ENCODE assay signal across 14 cellular contexts in genomic region chr12:122104844-122105243, GRCh38. TPM values are rescaled to one million over a fixed set of nuclear protein-coding genes. Genes with fewer than 3 reads are reported as not detected.
DNase-seq lines count a peak whose midpoint lies in the region; ATAC-seq and TF ChIP-seq lines count a peak whose summit lies in the region.
"Had no signal": no experiment of that assay in that cellular context is flagged by ENCODE, and none has a peak within 500 bp of the region (broad histone marks: within the 10 kb centered on the region; RNA-seq: fewer than 3 reads in every experiment).

No MANE protein-coding gene starts in this region.

- H3K9me3 Mint-ChIP-seq in activated CD8-positive, alpha-beta memory T cell treated with anti-CD3 and anti-CD28 coated beads, Interleukin-2, amount 10 ng/mL, durations not matched to agents 7 days and 5 days (ENCODE audit: low read depth) = no peaks in the 10 kb centered on the region
- no peaks in the 10 kb centered on the region for H3K9me3 Mint-ChIP-seq in activated B cell treated with CpG ODN at 0.5 μM for 24 hours
- H3K9me3 Mint-ChIP-seq in immature natural killer cell = no peaks in the 10 kb centered on the region
- no peaks in the 10 kb centered on the region for H3K9me3 Mint-ChIP-seq in stimulated activated naive CD8-positive, alpha-beta T cell treated with anti-CD3 and anti-CD28 coated beads, Interleukin-15, Interleukin-2, amounts not matched to agents 100 ng/mL and 50 ng/mL, for 24 hours

- H3K9me3 ChIP-seq in lower lobe of right lung = no peaks in the 10 kb centered on the region
- H3K9me3 ChIP-seq: upper lobe of left lung had no signal

- no peak overlapping the region for H3K27ac ChIP-seq in lower lobe of right lung
- H3K27ac ChIP-seq: epithelial cell of prostate had no signal

- peaks cover 59% of the 10 kb centered on the region for H3K4me1 Mint-ChIP-seq in activated CD8-positive, alpha-beta memory T cell treated with anti-CD3 and anti-CD28 coated beads, Interleukin-2, amount 10 ng/mL, durations not matched to agents 7 days and 5 days
- H3K4me1 Mint-ChIP-seq in activated B cell treated with CpG ODN at 0.5 μM for 24 hours = peaks cover 60% of the 10 kb centered on the region
- H3K4me1 Mint-ChIP-seq in immature natural killer cell = peaks cover 71 to 85% of the 10 kb centered on the region in 2 donors
- H3K4me1 Mint-ChIP-seq in stimulated activated naive CD8-positive, alpha-beta T cell treated with anti-CD3 and anti-CD28 coated beads, Interleukin-15, Interleukin-2, amounts not matched to agents 100 ng/mL and 50 ng/mL, for 24 hours (ENCODE audit: low read depth) = peaks cover 91% of the 10 kb centered on the region

- peak overlapping the region; percentile 7 for H3K27ac Mint-ChIP-seq in activated CD8-positive, alpha-beta memory T cell treated with anti-CD3 and anti-CD28 coated beads, Interleukin-2, amount 10 ng/mL, durations not matched to agents 7 days and 5 days
- H3K27ac Mint-ChIP-seq in activated B cell treated with CpG ODN at 0.5 μM for 24 hours (peak overlapping the region; percentile 66), immature natural killer cell (peak overlapping the region in 5 of 6 donors; percentile 43 to 73 (median 65))
- H3K27ac Mint-ChIP-seq in stimulated activated naive CD8-positive, alpha-beta T cell treated with anti-CD3 and anti-CD28 coated beads, Interleukin-15, Interleukin-2, amounts not matched to agents 100 ng/mL and 50 ng/mL, for 24 hours = peak overlapping the region; percentile 94

- ATAC-seq in activated CD8-positive, alpha-beta memory T cell treated with anti-CD3 and anti-CD28 coated beads, Interleukin-2, amount 10 ng/mL, durations not matched to agents 7 days and 5 days = no peak
- ATAC-seq in activated B cell treated with CpG ODN at 0.5 μM for 24 hours (ENCODE audit: low read depth) (peak; percentile 42), lower lobe of right lung (no peak)
- ATAC-seq: sciatic nerve had no signal

- H3K36me3 ChIP-seq in lower lobe of right lung = no peaks in the 10 kb centered on the region
- H3K36me3 ChIP-seq: upper lobe of left lung had no signal

- H3K4me3 ChIP-seq in lower lobe of right lung = no peak overlapping the region
- H3K4me3 ChIP-seq: upper lobe of left lung had no signal

- CTCF ChIA-PET in activated CD8-positive, alpha-beta memory T cell treated with anti-CD3 and anti-CD28 coated beads, Interleukin-2, amount 10 ng/mL, durations not matched to agents 7 days and 5 days (lab: Charles Lee) = interaction anchor here (1.5 to 2.1 kb wide), 3 partner anchors 18 to 86 kb away, joined by 5 to 10 read pairs (median 5); no protein-coding TSS in a partner anchor
- CTCF ChIA-PET in activated B cell treated with CpG ODN at 0.5 μM for 24 hours (lab: Charles Lee) = interaction anchor here (0.6 to 1.3 kb wide), 3 partner anchors 19 to 1279 kb away, joined by 3 to 5 read pairs (median 4); no protein-coding TSS in a partner anchor

- no peak for TF ChIP-seq CTCF in activated B cell treated with CpG ODN at 0.5 μM for 24 hours (IDR thresholded peaks at IDR 0.05)
- TF ChIP-seq CTCF in lower lobe of right lung (IDR thresholded peaks at IDR 0.05) = no peak

- H3K36me3 Mint-ChIP-seq in activated CD8-positive, alpha-beta memory T cell treated with anti-CD3 and anti-CD28 coated beads, Interleukin-2, amount 10 ng/mL, durations not matched to agents 7 days and 5 days = peaks cover 7% of the 10 kb centered on the region
- H3K36me3 Mint-ChIP-seq in activated B cell treated with CpG ODN at 0.5 μM for 24 hours (ENCODE audit: low read depth) = no peaks in the 10 kb centered on the region
- H3K36me3 Mint-ChIP-seq in immature natural killer cell = no peaks in the 10 kb centered on the region
- peaks cover 24% of the 10 kb centered on the region for H3K36me3 Mint-ChIP-seq in stimulated activated naive CD8-positive, alpha-beta T cell treated with anti-CD3 and anti-CD28 coated beads, Interleukin-15, Interleukin-2, amounts not matched to agents 100 ng/mL and 50 ng/mL, for 24 hours (ENCODE audit: low read depth)

- POLR2A ChIA-PET in activated B cell treated with CpG ODN at 0.5 μM for 24 hours (lab: Charles Lee) = interaction anchor here (0.6 to 1.4 kb wide), 5 partner anchors 16 to 114 kb away, joined by 3 to 7 read pairs (median 3); no protein-coding TSS in a partner anchor

- no peaks in the 10 kb centered on the region for H3K27me3 ChIP-seq in lower lobe of right lung (ENCODE audit: low read depth)
- H3K27me3 ChIP-seq: upper lobe of left lung had no signal

- intact Hi-C loops in activated B cell treated with CpG ODN at 0.5 μM for 24 hours (cut with micrococcal nuclease) = loop anchor here (5.0 kb wide), 1 partner anchor 38 kb away; no protein-coding TSS in a partner anchor
- intact Hi-C loops in lower lobe of right lung (cut with DNase I) = no loop called here

- H3K4me3 Mint-ChIP-seq in activated CD8-positive, alpha-beta memory T cell treated with anti-CD3 and anti-CD28 coated beads, Interleukin-2, amount 10 ng/mL, durations not matched to agents 7 days and 5 days = no peak overlapping the region
- peak overlapping the region; percentile 50 for H3K4me3 Mint-ChIP-seq in activated B cell treated with CpG ODN at 0.5 μM for 24 hours
- H3K4me3 Mint-ChIP-seq in immature natural killer cell = peak overlapping the region in 4 of 5 donors; percentile 4 to 59 (median 46)
- H3K4me3 Mint-ChIP-seq in stimulated activated naive CD8-positive, alpha-beta T cell treated with anti-CD3 and anti-CD28 coated beads, Interleukin-15, Interleukin-2, amounts not matched to agents 100 ng/mL and 50 ng/mL, for 24 hours = peak overlapping the region; percentile 77

- H3K27me3 Mint-ChIP-seq in activated CD8-positive, alpha-beta memory T cell treated with anti-CD3 and anti-CD28 coated beads, Interleukin-2, amount 10 ng/mL, durations not matched to agents 7 days and 5 days = no peaks in the 10 kb centered on the region
- H3K27me3 Mint-ChIP-seq in activated B cell treated with CpG ODN at 0.5 μM for 24 hours = no peaks in the 10 kb centered on the region
- H3K27me3 Mint-ChIP-seq in immature natural killer cell (ENCODE audit: low read depth in 3 of 3) = peaks cover 0 to 5% (median 3%) of the 10 kb centered on the region in 3 donors
- H3K27me3 Mint-ChIP-seq in stimulated activated naive CD8-positive, alpha-beta T cell treated with anti-CD3 and anti-CD28 coated beads, Interleukin-15, Interleukin-2, amounts not matched to agents 100 ng/mL and 50 ng/mL, for 24 hours = no peaks in the 10 kb centered on the region

- H3K4me1 ChIP-seq in lower lobe of right lung = peaks cover 63% of the 10 kb centered on the region

- no peak for DNase-seq in activated CD8-positive, alpha-beta memory T cell treated with anti-CD3 and anti-CD28 coated beads, Interleukin-2, amount 10 ng/mL, durations not matched to agents 7 days and 5 days
- no peak for DNase-seq in activated CD8-positive, alpha-beta memory T cell treated with anti-CD3 and anti-CD28 coated beads, Interleukin-2, amount 50 U/mL, for 48 hours
- no peak for DNase-seq in activated B cell treated with CpG ODN at 0.5 μM for 24 hours
- peak; percentile 17 to 42 (median 40) for DNase-seq in immature natural killer cell
- DNase-seq in DMS53 treated with DMSO at 0.1 percent for 48 hours (lab: John Stamatoyannopoulos, UW; ENCODE audit: unreplicated experiment) = no peak
- no peak for DNase-seq in lower lobe of right lung
- no peak for DNase-seq in NCI-H187 (lab: John Stamatoyannopoulos, UW)
- DNase-seq: head of caudate nucleus, NCI-H146, NCI-H748 treated with DMSO at 0.1 percent for 48 hours, upper lobe of left lung had no signal

RNA-seq across cellular contexts. Expression of gene MLXIP, which starts 26.3 kb away (rescaled TPM):
- 10 to 100 TPM; 36.1 to 36.4 TPM for total RNA-seq in activated CD8-positive, alpha-beta memory T cell treated with anti-CD3 and anti-CD28 coated beads, Interleukin-2, amount 10 ng/mL, durations not matched to agents 7 days and 5 days
- total RNA-seq in activated B cell treated with CpG ODN at 0.5 μM for 24 hours (26.7 and 33.7 TPM in 2 replicates), lower lobe of right lung (55.9 TPM)
- polyA plus RNA-seq in immature natural killer cell = 10 to 100 TPM in 1 of 3 donors, 1 to 10 TPM in 2; 3.5 to 10.6 (median 4.7) TPM

Comparison
In these comparisons a context has a peak if more than half of its experiments do, and no peak if none do; other contexts are left out.
1. DNase-seq: peak in immature natural killer cell (3 of 3); none in activated CD8-positive, alpha-beta memory T cell treated with anti-CD3 and anti-CD28 coated beads, Interleukin-2, amount 10 ng/mL, durations not matched to agents 7 days and 5 days (single experiment), activated CD8-positive, alpha-beta memory T cell treated with anti-CD3 and anti-CD28 coated beads, Interleukin-2, amount 50 U/mL, for 48 hours (single experiment), activated B cell treated with CpG ODN at 0.5 μM for 24 hours (single experiment), DMS53 treated with DMSO at 0.1 percent for 48 hours (single experiment), lower lobe of right lung (single experiment) and NCI-H187 (0 of 2).
2. H3K27ac Mint-ChIP-seq: peak in every context shown above with its lines; median percentile 94 in stimulated activated naive CD8-positive, alpha-beta T cell treated with anti-CD3 and anti-CD28 coated beads, Interleukin-15, Interleukin-2, amounts not matched to agents 100 ng/mL and 50 ng/mL, for 24 hours; 66 in activated B cell treated with CpG ODN at 0.5 μM for 24 hours; 65 in immature natural killer cell; 7 in activated CD8-positive, alpha-beta memory T cell treated with anti-CD3 and anti-CD28 coated beads, Interleukin-2, amount 10 ng/mL, durations not matched to agents 7 days and 5 days.